1 cellular context compared by ENCODE assay signal in the genomic region with DNA sequence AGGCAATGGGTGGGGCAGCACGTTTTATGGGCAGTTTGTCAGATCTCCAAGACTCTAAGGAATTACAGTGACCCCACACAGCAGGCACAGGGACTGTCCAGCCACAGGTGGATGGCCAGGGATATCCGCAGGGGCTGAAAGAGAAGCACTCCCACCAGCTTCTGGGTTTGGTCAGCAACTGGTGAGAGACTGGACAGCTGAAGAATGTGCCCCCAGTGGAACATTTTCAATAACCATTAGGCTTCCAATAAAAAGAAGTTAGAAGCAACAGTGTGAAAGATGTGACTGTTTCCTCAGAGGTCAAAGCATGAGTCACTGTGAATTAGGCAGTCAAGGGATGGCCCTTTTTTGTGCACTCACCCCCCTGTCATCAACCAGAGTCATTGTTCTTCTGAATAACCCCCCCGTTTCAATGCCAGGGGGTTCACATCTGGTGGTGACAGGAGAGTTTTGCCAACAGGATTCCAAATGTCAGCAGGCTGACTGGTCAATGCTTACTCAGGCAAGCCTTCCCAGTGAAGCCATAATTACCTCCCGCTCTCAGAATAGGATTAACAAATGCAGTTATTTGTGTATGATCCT.
A peak's percentile ranks its signal among the peaks of the same experiment; 100 is the strongest.
TF ChIP-seq lines count a peak whose summit lies in the region.

No MANE protein-coding gene starts in this region.

TF ChIP-seq in SK-N-SH, 30 proteins besides CTCF, POLR2A, EP300 and RAD21 (continued from another document):
- peak; percentile 34; the same call in 1 of the 2 replicates for TF ChIP-seq NFIC (IDR thresholded peaks at IDR 0.05; ENCODE audit: borderline replicate concordance)
